Comparison of ENCODE assay signal across 22 cellular contexts in the genomic region with DNA sequence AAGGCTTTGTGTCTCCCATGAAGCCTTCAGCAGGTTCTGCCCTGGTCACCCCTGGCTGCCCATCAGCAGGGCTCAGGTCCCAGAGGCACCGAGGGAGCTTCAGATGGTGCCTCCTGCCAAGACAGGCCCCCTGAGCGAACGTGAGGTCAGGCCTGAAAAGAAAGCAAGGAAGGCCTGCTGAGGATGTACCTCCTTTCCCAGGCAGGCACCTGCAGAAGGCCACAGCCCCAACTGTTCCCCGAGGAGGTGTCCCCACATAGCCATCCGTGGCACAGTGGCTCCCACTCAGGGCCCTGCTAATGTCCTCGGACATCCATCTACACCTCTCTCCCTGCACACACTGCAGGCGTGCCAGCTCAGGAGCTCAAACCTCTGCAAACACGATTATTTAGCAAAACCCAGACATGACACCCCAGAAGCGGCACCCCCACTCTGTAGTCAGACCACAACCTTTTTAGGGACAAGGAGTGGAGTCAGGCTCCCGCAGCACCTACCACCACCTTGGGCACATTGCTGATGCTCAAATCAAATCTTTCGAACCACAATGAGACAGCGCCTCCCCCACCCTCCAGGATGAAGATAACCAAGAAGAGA. TPM values are rescaled to one million over a fixed set of nuclear protein-coding genes. Genes with fewer than 3 reads are reported as not detected.
"Had no signal": no experiment of that assay in that cellular context is flagged by ENCODE, and none has a peak within 500 bp of the region (broad histone marks: within the 10 kb centered on the region; RNA-seq: fewer than 3 reads in every experiment).

No MANE protein-coding gene starts in this region.

- H3K36me3 ChIP-seq: thoracic aorta, upper lobe of left lung had no signal

- H2AFZ ChIP-seq: parathyroid adenoma had no signal

- ATAC-seq: activated T-helper 17 cell treated with anti-CD3 and anti-CD28 coated beads, Interleukin-2, amount 50 U/mL, for 72 hours; esophagus mucosa; right cardiac atrium had no signal

- H3K27ac ChIP-seq: parathyroid adenoma, thoracic aorta, upper lobe of left lung had no signal

- H3K9me3 ChIP-seq: thoracic aorta, upper lobe of left lung had no signal

- H3K27me3 ChIP-seq: upper lobe of left lung had no signal

- H3K4me1 ChIP-seq: parathyroid adenoma, upper lobe of left lung had no signal

- H3K4me3 ChIP-seq: thoracic aorta, upper lobe of left lung had no signal

- H3K9ac ChIP-seq: parathyroid adenoma had no signal

- DNase-seq: activated CD4-positive, alpha-beta memory T cell treated with anti-CD3 and anti-CD28 coated beads for 36 hours; activated CD4-positive, alpha-beta T cell treated with anti-CD3 and anti-CD28 coated beads, Interleukin-2, amount 10 ng/mL, durations not matched to agents 24 days and 14 days; activated CD4-positive, CD25-positive, alpha-beta regulatory T cell treated with anti-CD3 and anti-CD28 coated beads, Interleukin-2, amount 50 U/mL, for 72 hours; activated CD8-positive, alpha-beta memory T cell treated with anti-CD3 and anti-CD28 coated beads, Interleukin-2, amount 50 U/mL, for 48 hours; activated gamma-delta T cell treated with Interleukin-2 at 50 U/mL for 16 hours; activated naive CD4-positive, alpha-beta T cell treated with anti-CD3 and anti-CD28 coated beads, Interleukin-2, amount 50 U/mL, for 16 hours; activated T-cell treated with anti-CD3 and anti-CD28 coated beads, Interleukin-2, amount 50 U/mL, for 24 hours; amniotic stem cell; central memory CD4-positive, alpha-beta T cell; foreskin fibroblast; mammary epithelial cell; nucleus accumbens; right cardiac atrium; stimulated activated CD4-positive, alpha-beta T cell treated with anti-CD3 and anti-CD28 coated beads, Interleukin-12 subunit alpha, Interleukin-12 subunit beta, amount 100 ng/mL, for 4 hours; stimulated activated CD4-positive, alpha-beta T cell treated with anti-CD3 and anti-CD28 coated beads, Interleukin-4, amount 100 ng/mL, for 1 hour; T-helper 2 cell; upper lobe of left lung had no signal

RNA-seq across cellular contexts. Expression of a gene that starts 36.9 kb away (rescaled TPM):
- total RNA-seq: activated CD4-positive, alpha-beta memory T cell treated with anti-CD3 and anti-CD28 coated beads for 36 hours; activated CD4-positive, alpha-beta T cell treated with anti-CD3 and anti-CD28 coated beads, Interleukin-2, amount 10 ng/mL, durations not matched to agents 24 days and 14 days; activated CD8-positive, alpha-beta memory T cell treated with anti-CD3 and anti-CD28 coated beads for 36 hours; activated T-helper 17 cell treated with anti-CD3 and anti-CD28 coated beads, Interleukin-2, amount 50 U/mL, for 72 hours had no signal
